17 cellular contexts compared by ENCODE assay signal in the genomic region with DNA sequence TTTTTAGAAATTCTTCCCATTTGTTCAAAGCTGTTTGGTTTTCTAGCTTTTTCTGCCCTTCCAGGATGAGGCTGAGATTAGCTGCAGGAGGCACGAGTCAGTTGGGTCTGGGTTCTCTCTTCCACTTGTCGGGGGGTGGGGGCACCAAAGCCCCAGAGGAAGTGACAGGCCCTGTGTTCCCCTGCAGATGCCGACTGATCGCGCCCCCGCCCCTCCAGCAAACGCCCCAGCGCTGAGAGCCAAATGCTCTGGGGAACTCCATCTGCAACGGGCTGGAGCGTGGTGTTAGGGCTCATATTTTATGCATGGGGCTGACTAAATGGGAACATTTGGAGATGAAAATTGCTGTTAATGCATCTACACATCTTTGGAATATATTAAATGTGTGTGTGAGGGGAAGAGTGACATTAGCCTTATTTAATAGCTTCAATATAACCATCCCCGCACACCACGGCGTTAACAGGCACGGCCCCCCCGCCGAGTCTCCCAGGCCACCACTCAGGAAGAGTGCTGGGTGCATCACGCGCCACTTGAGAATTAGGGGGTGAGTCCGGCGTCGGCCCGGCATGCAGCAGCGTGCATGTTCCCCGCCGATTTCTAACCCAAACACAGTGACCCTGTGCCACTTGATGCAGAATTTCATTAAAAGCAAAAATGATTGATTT.
DNase-seq lines count a peak whose midpoint lies in the region; TF ChIP-seq lines count a peak whose summit lies in the region.
"Had no signal": no experiment of that assay in that cellular context is flagged by ENCODE, and none has a peak within 500 bp of the region (broad histone marks: within the 10 kb centered on the region; RNA-seq: fewer than 3 reads in every experiment).

No MANE protein-coding gene starts in this region.

- DNase-seq in activated effector memory CD4-positive, alpha-beta T cell treated with anti-CD3 and anti-CD28 coated beads, Interleukin-2, amount 50 U/mL, for 16 hours = peak; percentile 21
- DNase-seq in activated effector memory CD4-positive, alpha-beta T cell treated with Interleukin-2 at 50 U/mL for 16 hours = no peak
- DNase-seq in adrenal gland (peak; percentile 0 to 50 (median 10)), mesendoderm (peak; percentile 20), transverse colon (peak; percentile 1), GM10248 (ENCODE audit: extremely low spot score) (no peak), LoVo (ENCODE audit: low spot score) (no peak)
- no peak for DNase-seq in activated CD4-positive, alpha-beta T cell treated with anti-CD3 and anti-CD28 coated beads, Interleukin-2, amount 50 U/mL, for 48 hours
- DNase-seq: activated naive CD4-positive, alpha-beta T cell treated with anti-CD3 and anti-CD28 coated beads for 36 hours; CD4-positive, CD25-positive, alpha-beta regulatory T cell; erythroblast; Karpas-422; NCI-H1105 treated with DMSO at 0.1 percent for 48 hours; NCI-H748 treated with DMSO at 0.1 percent for 48 hours had no signal

- 70 to 78% (median 75%) methylated on average over 25 of the region's 25 CpGs for WGBS in adrenal gland, 4 donors
- WGBS in mesendoderm (ENCODE audit: extremely low coverage, insufficient coverage, low lambda C conversion rate) = no CpG with 5 or more reads among the region's 25 CpGs
- 67 to 95% methylated on average over 4 to 25 of the region's 25 CpGs for WGBS in transverse colon (ENCODE audit: low coverage in 1 of 2), 2 donors

- H3K9ac ChIP-seq in mesendoderm (ENCODE audit: low read length) = no peak overlapping the region

- H3K18ac ChIP-seq in mesendoderm (ENCODE audit: low read length) = no peak overlapping the region

- H3K4me1 ChIP-seq in adrenal gland (replicated peaks in 1 of 2) = peaks cover under 1% of the 10 kb centered on the region in 2 donors
- H3K4me1 ChIP-seq in mesendoderm (ENCODE audit: control insufficient read depth, low read depth, low read length) = peaks cover 3% of the 10 kb centered on the region
- H3K4me1 ChIP-seq in transverse colon = peaks cover 0 to under 1% (median 0%) of the 10 kb centered on the region in 4 donors
- H3K4me1 ChIP-seq: gastrocnemius medialis had no signal

- H3K4me3 ChIP-seq in adrenal gland (no peak overlapping the region), mesendoderm (ENCODE audit: low read length) (no peak overlapping the region), transverse colon (no peak overlapping the region)
- H3K4me3 ChIP-seq: gastrocnemius medialis, smooth muscle cell, thoracic aorta had no signal

- POLR2A ChIA-PET in GM10248 (lab: Yijun Ruan, JAX) = no interaction called here

- no peak for TF ChIP-seq EP300 in transverse colon (IDR thresholded peaks at IDR 0.05; ENCODE audit: low read depth)

- H3K4me2 ChIP-seq in mesendoderm (ENCODE audit: low read length) = no peak overlapping the region
- H3K4me2 ChIP-seq: smooth muscle cell had no signal

- H3K79me2 ChIP-seq in mesendoderm (ENCODE audit: control insufficient read depth, insufficient read depth, low read length) = no peaks in the 10 kb centered on the region

- no peak overlapping the region for H3K23ac ChIP-seq in mesendoderm (ENCODE audit: low read length)

- H2BK5ac ChIP-seq in mesendoderm (ENCODE audit: low read length) = no peak overlapping the region

- no peak for TF ChIP-seq CTCF in adrenal gland (IDR thresholded peaks at IDR 0.05)
- no peak for TF ChIP-seq CTCF in transverse colon (IDR thresholded peaks at IDR 0.05)
- no peak for TF ChIP-seq CTCF in GM10248 (IDR thresholded peaks at IDR 0.05; ENCODE audit: control extremely low read depth, extremely low read depth, low read depth, missing control alignments)

- in situ Hi-C loops in transverse colon (cut with MboI; ENCODE audit: low pct_ligation_motif_present in 1 of 4, low pct_unique_long_range_greater_than_20kb in 1 of 4, low sequenced_read_pairs in 3 of 4) = no loop called here

- no peak overlapping the region for H2AK5ac ChIP-seq in mesendoderm (ENCODE audit: low read length)

- TF ChIP-seq POLR2A in adrenal gland (IDR thresholded peaks at IDR 0.05) (no peak), transverse colon (IDR thresholded peaks at IDR 0.05) (no peak)

- no peak overlapping the region for H3K56ac ChIP-seq in mesendoderm (ENCODE audit: low read length)

- CTCF ChIA-PET in GM10248 (lab: Yijun Ruan, JAX) = no interaction called here

- peaks cover 0 to 46% of the 10 kb centered on the region in 2 donors for H3K36me3 ChIP-seq in adrenal gland (replicated peaks in 1 of 2)
- no peaks in the 10 kb centered on the region for H3K36me3 ChIP-seq in mesendoderm (ENCODE audit: control insufficient read depth, insufficient read depth, low read length)
- no peaks in the 10 kb centered on the region for H3K36me3 ChIP-seq in transverse colon
- H3K36me3 ChIP-seq: gastrocnemius medialis, thoracic aorta had no signal

- H4K8ac ChIP-seq in mesendoderm (ENCODE audit: low read depth, low read length) = no peak overlapping the region

- H3K79me1 ChIP-seq in mesendoderm (ENCODE audit: low read length) = no peaks in the 10 kb centered on the region

- H3K27ac ChIP-seq in adrenal gland = no peak overlapping the region
- H3K27ac ChIP-seq in mesendoderm (ENCODE audit: low read depth, low read length) = no peak overlapping the region
- no peak overlapping the region for H3K27ac ChIP-seq in transverse colon
- H3K27ac ChIP-seq: gastrocnemius medialis, thoracic aorta had no signal

- H3K27me3 ChIP-seq in adrenal gland = no peaks in the 10 kb centered on the region
- no peaks in the 10 kb centered on the region for H3K27me3 ChIP-seq in mesendoderm (ENCODE audit: insufficient read depth, low read length, poor library complexity)
- peaks cover 3% of the 10 kb centered on the region for H3K27me3 ChIP-seq in transverse colon
- H3K27me3 ChIP-seq: gastrocnemius medialis had no signal

- intact Hi-C loops in adrenal gland (cut with DNase I) (loop anchor here in 1 of 2 donors (10.0 kb wide), 1 partner anchor 166 kb away; no protein-coding TSS in a partner anchor), transverse colon (cut with DNase I; ENCODE audit: low total_unique reads) (no loop called here)

- H2BK15ac ChIP-seq in mesendoderm (replicated peaks; ENCODE audit: low read depth) = no peak overlapping the region

- no peak overlapping the region for H4K5ac ChIP-seq in mesendoderm (ENCODE audit: low read length)

- H3K9me3 ChIP-seq in adrenal gland (replicated peaks in 1 of 3) = no peaks in the 10 kb centered on the region
- H3K9me3 ChIP-seq in transverse colon = no peaks in the 10 kb centered on the region
- H3K9me3 ChIP-seq: gastrocnemius medialis, thoracic aorta had no signal

- no peak overlapping the region for H2BK120ac ChIP-seq in mesendoderm (ENCODE audit: low read depth, low read length)

- no peak overlapping the region for H3K4ac ChIP-seq in mesendoderm (ENCODE audit: low read depth, low read length)

Comparison
In these comparisons a context has a peak if more than half of its experiments do, and no peak if none do; other contexts are left out.
1. DNase-seq: peak in activated effector memory CD4-positive, alpha-beta T cell treated with anti-CD3 and anti-CD28 coated beads, Interleukin-2, amount 50 U/mL, for 16 hours (single experiment), adrenal gland (7 of 7), mesendoderm (single experiment) and transverse colon (single experiment); none in activated effector memory CD4-positive, alpha-beta T cell treated with Interleukin-2 at 50 U/mL for 16 hours (single experiment), activated CD4-positive, alpha-beta T cell treated with anti-CD3 and anti-CD28 coated beads, Interleukin-2, amount 50 U/mL, for 48 hours (0 of 2), GM10248 (single experiment) and LoVo (single experiment).